8 cellular contexts compared by ENCODE assay signal in genomic region chr2:197113221-197113831, GRCh38.
DNase-seq lines count a peak whose midpoint lies in the region; ATAC-seq, FAIRE-seq and TF ChIP-seq lines count a peak whose summit lies in the region.

No MANE protein-coding gene starts in this region.

- H3K27me3 Mint-ChIP-seq in memory B cell, result no peaks in the 10 kb centered on the region

- DNase-seq in A549 (ENCODE audit: low read depth in 1 of 2, low spot score in 1 of 2) (peak; percentile 24 to 26), ELR (ENCODE audit: low read depth) (peak; percentile 64), NOMO-1 treated with dmso at 0.1 percent for 144 hours (lab: John Stamatoyannopoulos, UW; ENCODE audit: unreplicated experiment) (peak; percentile 20), cardiac fibroblast (ENCODE audit: low read depth in 2 of 2) (peak; percentile 61 to 62), memory B cell (ENCODE audit: low spot score in 2 of 2) (peak in 1 of 2 donors; percentile 38), NCI-H226 (no peak)
- DNase-seq in stimulated activated CD4-positive, alpha-beta T cell treated with anti-CD3 and anti-CD28 coated beads, Interleukin-2, amount 100 ng/mL, for 48 hours, result no peak

- ATAC-seq in A549, result peak in 1 of 2 experiments; percentile 74; a peak in 2 of 6 replicates
- peak; percentile 47 for ATAC-seq in HG02852 (IDR thresholded peaks at IDR 0.05; ENCODE audit: unreplicated experiment)
- peak; percentile 88 for ATAC-seq in memory B cell (ENCODE audit: low read depth)

- H3K4me1 Mint-ChIP-seq in memory B cell, result peaks cover 24% of the 10 kb centered on the region

- H3K27ac Mint-ChIP-seq in memory B cell, result peak overlapping the region; percentile 53

- POLR2A ChIA-PET in A549 (lab: Yijun Ruan, JAX), result no interaction called here

- H3K9me3 ChIP-seq in A549, result no peaks in the 10 kb centered on the region

- H3K9me3 Mint-ChIP-seq in memory B cell, result no peaks in the 10 kb centered on the region

- CTCF ChIA-PET in A549 (lab: Yijun Ruan, JAX), result interaction anchor here (0.6 to 3.0 kb wide), 60 partner anchors 9 to 383 kb away, joined by 3 to 32 read pairs (median 4); partner anchors contain the start of gene ANKRD44

- H3K4me3 ChIP-seq in A549 (no peak overlapping the region), cardiac fibroblast (replicated peaks in 1 of 2; ENCODE audit: low read depth in 2 of 2, low read length in 2 of 2) (no peak overlapping the region)

- peak; percentile 79 to 90 for TF ChIP-seq RAD21 in A549 (conservative IDR thresholded peaks at IDR 0.05 in 1 of 2, IDR thresholded peaks at IDR 0.05 in 1 of 2)

- no peak overlapping the region for H3K4me2 ChIP-seq in A549

- H3K4me1 ChIP-seq in A549, result peaks cover 7% of the 10 kb centered on the region; the same call in 1 of the 3 replicates

- TF ChIP-seq EP300 in A549 (IDR thresholded peaks at IDR 0.05), result no peak

- peaks cover 18% of the 10 kb centered on the region for H3K36me3 Mint-ChIP-seq in memory B cell

- TF ChIP-seq CTCF in A549 (IDR thresholded peaks at IDR 0.05), result peak; percentile 87
- peak; percentile 29 for TF ChIP-seq CTCF in cardiac fibroblast (IDR thresholded peaks at IDR 0.05; ENCODE audit: low read depth, low read length)

- FAIRE-seq in A549 (lab: Jason Lieb, UNC), result no peak

- no peak overlapping the region for H3K4me3 Mint-ChIP-seq in memory B cell

- no peak overlapping the region for H3K27ac ChIP-seq in A549

- no peak for TF ChIP-seq POLR2A in A549 (IDR thresholded peaks at IDR 0.05; ENCODE audit: low read length)

- WGBS in A549 (ENCODE audit: missing lambda C conversion rate), result 1% methylated on average over 2 of the region's 2 CpGs

TF ChIP-seq in A549, 52 proteins besides CTCF, POLR2A, EP300 and RAD21:
- no peak for TF ChIP-seq PBX3 (IDR thresholded peaks at IDR 0.05)
- peak; percentile 99 for TF ChIP-seq MAFK (IDR thresholded peaks at IDR 0.05; ENCODE audit: partially characterized antibody)
- TF ChIP-seq SREBF2 (IDR thresholded peaks at IDR 0.05), result no peak
- TF ChIP-seq SMC3 (IDR thresholded peaks at IDR 0.05), result peak; percentile 81
- TF ChIP-seq RCOR1 (IDR thresholded peaks at IDR 0.05; ENCODE audit: low read depth, low read length), result no peak
- TF ChIP-seq JUN (IDR thresholded peaks at IDR 0.05), result no peak
- TF ChIP-seq RNF2 (IDR thresholded peaks at IDR 0.05; ENCODE audit: borderline replicate concordance, low read depth), result no peak
- TF ChIP-seq HOXB13 (CRISPR knock-in tag; IDR thresholded peaks at IDR 0.05; ENCODE audit: low read depth), result no peak
- TF ChIP-seq KDM1A (IDR thresholded peaks at IDR 0.05; ENCODE audit: low read depth), result no peak
- no peak for TF ChIP-seq PHF8 (IDR thresholded peaks at IDR 0.05; ENCODE audit: borderline replicate concordance, low read depth)
- TF ChIP-seq USF2 (IDR thresholded peaks at IDR 0.05), result no peak

Comparison
In these comparisons a context has a peak if more than half of its experiments do, and no peak if none do; other contexts are left out.
1. DNase-seq: peak in A549 (2 of 2), ELR (single experiment), NOMO-1 treated with dmso at 0.1 percent for 144 hours (single experiment) and cardiac fibroblast (2 of 2); none in stimulated activated CD4-positive, alpha-beta T cell treated with anti-CD3 and anti-CD28 coated beads, Interleukin-2, amount 100 ng/mL, for 48 hours (0 of 2) and NCI-H226 (single experiment).